ENCODE assay signal across 8 cellular contexts in the genomic region with DNA sequence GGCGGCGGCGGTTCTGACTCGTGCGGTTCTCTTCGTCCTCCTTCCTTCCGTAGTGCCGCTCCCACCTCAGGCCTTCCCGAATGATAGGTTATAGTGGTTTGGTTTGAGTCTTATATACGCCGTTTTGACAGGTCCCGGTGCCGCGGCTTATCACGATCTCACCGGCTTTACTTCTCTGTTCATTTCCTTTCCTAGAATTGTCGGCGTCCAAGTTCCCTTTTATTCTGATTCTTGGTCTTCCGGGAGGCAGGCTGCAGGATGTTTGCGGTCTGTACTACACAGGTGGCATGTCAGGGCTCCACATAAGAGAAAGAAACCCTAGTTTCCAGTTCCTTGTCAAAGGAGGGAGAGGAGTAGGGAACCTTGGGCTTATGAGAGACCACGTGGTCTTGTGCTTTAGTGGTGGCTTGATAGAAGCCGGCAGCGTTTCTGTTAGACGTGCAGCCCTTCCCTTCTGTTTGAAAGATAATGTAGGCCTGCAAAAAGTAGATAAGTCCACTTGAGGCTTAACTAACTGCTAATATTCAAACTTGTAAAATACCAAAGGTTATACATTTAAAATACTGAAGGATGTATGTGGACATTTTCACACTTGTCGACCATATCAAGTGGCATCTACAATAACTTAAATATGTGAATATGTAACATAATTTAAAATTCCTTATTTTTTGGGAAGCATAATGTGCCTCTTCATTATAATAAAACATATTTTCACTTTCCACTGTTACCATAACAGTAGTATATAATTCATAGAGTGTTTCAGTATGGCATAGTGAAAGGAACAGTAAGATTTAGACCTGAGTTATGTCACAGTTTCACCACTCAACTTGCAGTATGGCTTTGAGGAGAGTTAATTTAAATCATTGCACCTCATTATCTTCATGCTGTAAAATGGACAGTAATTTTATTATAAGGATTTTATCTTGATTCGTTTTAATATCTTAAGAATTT. TPM values are rescaled to one million over a fixed set of nuclear protein-coding genes. Genes with fewer than 3 reads are reported as not detected.
DNase-seq lines count a peak whose midpoint lies in the region; ATAC-seq and TF ChIP-seq lines count a peak whose summit lies in the region.

No MANE protein-coding gene starts in this region.

- no peaks in the 10 kb centered on the region for H3K36me3 Mint-ChIP-seq in neural crest cell (ENCODE audit: low read depth)

- CTCF ChIA-PET in BJ (lab: Yijun Ruan, JAX), result no interaction called here

- DNase-seq in BJ (ENCODE audit: low read depth) (no peak), foreskin fibroblast (peak in 1 of 2 donors; percentile 48), neural crest cell (ENCODE audit: low read depth, low spot score) (peak; percentile 2), tibial artery (peak; percentile 38 to 64)
- peak; percentile 29 for DNase-seq in activated T-helper 9 cell treated with anti-CD3 and anti-CD28 coated beads, Interleukin-2, amount 50 U/mL, for 16 hours (ENCODE audit: low read depth)

- H3K9me3 ChIP-seq in OCI-LY1 (ENCODE audit: low read length) (no peaks in the 10 kb centered on the region), tibial artery (no peaks in the 10 kb centered on the region)

- H3K4me1 Mint-ChIP-seq in neural crest cell, result peaks cover 19% of the 10 kb centered on the region

- no peaks in the 10 kb centered on the region for H3F3A ChIP-seq in OCI-LY1 (ENCODE audit: insufficient read depth, low read length)

- peak overlapping the region; percentile 99 for H3K4me3 Mint-ChIP-seq in neural crest cell

- peak overlapping the region; percentile 91 for H3K4me3 ChIP-seq in BJ (ENCODE audit: low read depth, low read length)
- peak overlapping the region; percentile 84 for H3K4me3 ChIP-seq in OCI-LY1 (ENCODE audit: low read depth, low read length, poor library complexity, severe bottlenecking)
- peak overlapping the region; percentile 92 to 97 for H3K4me3 ChIP-seq in foreskin fibroblast (ENCODE audit: low read depth in 1 of 2, low read length in 2 of 2)
- peak overlapping the region; percentile 91 to 96 for H3K4me3 ChIP-seq in tibial artery

- no peaks in the 10 kb centered on the region for H3K27me3 ChIP-seq in BJ (ENCODE audit: control insufficient read depth, insufficient read depth, low read length)
- no peaks in the 10 kb centered on the region for H3K27me3 ChIP-seq in OCI-LY1 (ENCODE audit: insufficient read depth, low read length)
- no peaks in the 10 kb centered on the region for H3K27me3 ChIP-seq in tibial artery

- H3K9me2 ChIP-seq in OCI-LY1 (ENCODE audit: low read depth, low read length), result no peaks in the 10 kb centered on the region

- peak overlapping the region; percentile 92 for H3K4me2 ChIP-seq in OCI-LY1 (ENCODE audit: low read length)

- H2AFZ ChIP-seq in OCI-LY1 (ENCODE audit: low read length), result no peak overlapping the region

- peaks cover 50% of the 10 kb centered on the region for H3K4me1 ChIP-seq in OCI-LY1 (ENCODE audit: insufficient read depth, low read length, severe bottlenecking)
- H3K4me1 ChIP-seq in tibial artery, result peaks cover 0 to 67% (median 35%) of the 10 kb centered on the region in 4 donors

- TF ChIP-seq CTCF in BJ (IDR thresholded peaks at IDR 0.05; ENCODE audit: insufficient read depth, low read depth, low read length) (no peak), OCI-LY1 (IDR thresholded peaks at IDR 0.05; ENCODE audit: low read length) (no peak), foreskin fibroblast (IDR thresholded peaks at IDR 0.05; ENCODE audit: low read depth, low read length) (no peak), neural crest cell (conservative IDR thresholded peaks at IDR 0.05) (no peak), tibial artery (IDR thresholded peaks at IDR 0.05) (no peak)

- H3K36me3 ChIP-seq in BJ (ENCODE audit: control insufficient read depth, insufficient read depth, low read length), result no peaks in the 10 kb centered on the region
- H3K36me3 ChIP-seq in OCI-LY1 (ENCODE audit: insufficient read depth, low read length), result no peaks in the 10 kb centered on the region
- H3K36me3 ChIP-seq in tibial artery, result no peaks in the 10 kb centered on the region

- peaks cover 55% of the 10 kb centered on the region for H3K79me2 ChIP-seq in OCI-LY1 (ENCODE audit: insufficient read depth, low read length)

- intact Hi-C loops in tibial artery (cut with DNase I; ENCODE audit: low total_unique reads), result no loop called here

- peak overlapping the region; percentile 100 for H3K27ac Mint-ChIP-seq in neural crest cell (ENCODE audit: unreplicated experiment)

- H3K27ac ChIP-seq in OCI-LY1 (ENCODE audit: low read depth, low read length, poor library complexity, severe bottlenecking), result peak overlapping the region; percentile 88
- peak overlapping the region; percentile 96 for H3K27ac ChIP-seq in tibial artery

- H3K9ac ChIP-seq in OCI-LY1 (ENCODE audit: low read length), result peak overlapping the region; percentile 92

- ATAC-seq in GM19035 (IDR thresholded peaks at IDR 0.05; ENCODE audit: unreplicated experiment) (peak; percentile 37), HG03280 (IDR thresholded peaks at IDR 0.05; ENCODE audit: unreplicated experiment) (peak; percentile 40)

- no peaks in the 10 kb centered on the region for H3K27me3 Mint-ChIP-seq in neural crest cell (ENCODE audit: low read depth)

- POLR2A ChIA-PET in BJ (lab: Charles Lee), result no interaction called here

- H3K9me3 Mint-ChIP-seq in neural crest cell, result no peaks in the 10 kb centered on the region

- H4K20me1 ChIP-seq in OCI-LY1 (ENCODE audit: insufficient read depth, low read length), result no peaks in the 10 kb centered on the region

RNA-seq across cellular contexts. Expression of a gene that starts 0.8 kb away (rescaled TPM):
- 21.9 and 44.3 TPM in 2 replicates for polyA plus RNA-seq in BJ (2011; rRNA removed)
- polyA minus RNA-seq in BJ (2011; rRNA and poly(A)+ RNA removed), result 28.8 and 32.9 TPM in 2 replicates
- total RNA-seq in neural crest cell, result 37.5 and 39.6 TPM in 2 replicates
